ENCODE assay signal across 19 cellular contexts in the genomic region with DNA sequence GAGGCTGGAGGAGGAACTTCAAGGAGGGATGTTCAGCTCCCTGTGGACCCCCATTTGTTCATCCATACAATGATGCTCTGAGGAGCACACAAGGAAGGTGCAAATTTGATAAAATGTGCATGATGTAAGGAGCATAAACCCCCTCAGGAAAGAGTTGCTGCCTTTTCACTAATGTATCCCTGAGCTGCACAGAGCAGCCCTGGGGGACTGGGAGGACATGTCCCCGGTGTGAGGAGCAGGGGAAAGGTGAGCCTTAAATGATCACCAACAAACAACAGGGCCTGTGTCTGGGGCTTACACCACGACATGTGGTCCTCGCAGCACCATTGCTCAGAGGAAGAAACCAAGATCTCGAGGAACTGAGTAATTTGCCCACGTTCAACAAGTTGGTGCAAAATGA. TPM values are rescaled to one million over a fixed set of nuclear protein-coding genes. Genes with fewer than 3 reads are reported as not detected.
A peak's percentile ranks its signal among the peaks of the same experiment; 100 is the strongest.
DNase-seq lines count a peak whose midpoint lies in the region; ATAC-seq and TF ChIP-seq lines count a peak whose summit lies in the region.
"Had no signal": no experiment of that assay in that cellular context is flagged by ENCODE, and none has a peak within 500 bp of the region (broad histone marks: within the 10 kb centered on the region; RNA-seq: fewer than 3 reads in every experiment).

No MANE protein-coding gene starts in this region.

- H3K27ac Mint-ChIP-seq in glutamatergic neuron (ENCODE audit: unreplicated experiment) (no peak overlapping the region), neural progenitor cell (no peak overlapping the region)
- H3K27ac Mint-ChIP-seq: CD4-positive, CD25-positive, alpha-beta regulatory T cell; CD8-positive, alpha-beta T cell; H9; HFFc6 had no signal

- intact Hi-C loops in upper lobe of right lung (cut with DNase I): no loop called here

- peaks cover 12% of the 10 kb centered on the region for H3K9me3 Mint-ChIP-seq in glutamatergic neuron (ENCODE audit: unreplicated experiment)
- H3K9me3 Mint-ChIP-seq in neural progenitor cell: peaks cover 2% of the 10 kb centered on the region
- H3K9me3 Mint-ChIP-seq: CD8-positive, alpha-beta T cell; H9 had no signal

- H3K36me3 Mint-ChIP-seq in glutamatergic neuron (ENCODE audit: unreplicated experiment): peaks cover 20% of the 10 kb centered on the region
- peaks cover 18% of the 10 kb centered on the region for H3K36me3 Mint-ChIP-seq in neural progenitor cell

- H3K4me1 ChIP-seq in HEK293 (ENCODE audit: control insufficient read depth, insufficient read depth, low read length): 0 out of 2 replicates have a peak, but pooled peaks cover 3% of the 10 kb centered on the region
- peaks cover 4% of the 10 kb centered on the region for H3K4me1 ChIP-seq in neural progenitor cell
- no peaks in the 10 kb centered on the region for H3K4me1 ChIP-seq in upper lobe of right lung

- H3K27me3 Mint-ChIP-seq in glutamatergic neuron (ENCODE audit: unreplicated experiment) (peaks cover 11% of the 10 kb centered on the region), neural progenitor cell (ENCODE audit: insufficient read depth, low read depth) (peaks cover 16% of the 10 kb centered on the region)

- H3K4me2 ChIP-seq in neural progenitor cell: no peak overlapping the region

- H4K20me1 ChIP-seq in neural progenitor cell (ENCODE audit: low read depth): peaks cover 20% of the 10 kb centered on the region

- no peak for DNase-seq in glutamatergic neuron
- DNase-seq in neural progenitor cell (ENCODE audit: low spot score): no peak
- DNase-seq in upper lobe of right lung: peak; percentile 15
- DNase-seq in activated CD8-positive, alpha-beta memory T cell treated with anti-CD3 and anti-CD28 coated beads, Interleukin-2, amount 50 U/mL, for 4 hours: no peak
- DNase-seq in hepatic stellate cell (ENCODE audit: low spot score): no peak
- DNase-seq in CD1c-positive myeloid dendritic cell (ENCODE audit: extremely low spot score): no peak
- DNase-seq: C1 segment of cervical spinal cord; Caco-2; CD4-positive, CD25-positive, alpha-beta regulatory T cell; CD8-positive, alpha-beta T cell; DMS153; DND-41; GM23248; H9; HFFc6 had no signal

- no peaks in the 10 kb centered on the region for H3K79me2 ChIP-seq in neural progenitor cell (ENCODE audit: low read depth)

- CTCF ChIA-PET in HEK293 (lab: Yijun Ruan, JAX): no interaction called here

- H3K36me3 ChIP-seq in HEK293 (ENCODE audit: control insufficient read depth in 2 of 2, insufficient read depth in 1 of 2, low read length in 2 of 2) (peaks cover 0 to 10% of the 10 kb centered on the region in 2 experiments; a peak in 1 of 3 replicates), neural progenitor cell (no peaks in the 10 kb centered on the region), upper lobe of right lung (no peaks in the 10 kb centered on the region)

- H3K27me3 ChIP-seq in neural progenitor cell (peaks cover 43% of the 10 kb centered on the region), upper lobe of right lung (peaks cover 26% of the 10 kb centered on the region)

- POLR2A ChIA-PET in HEK293 (lab: Yijun Ruan, JAX): interaction anchor here (0.6 kb wide), 1 partner anchor 99 kb away, joined by 3 read pairs; no protein-coding TSS in a partner anchor

- H3K9me3 ChIP-seq in HEK293 (ENCODE audit: control insufficient read depth, insufficient read depth, low read depth, low read length): no peaks in the 10 kb centered on the region
- no peaks in the 10 kb centered on the region for H3K9me3 ChIP-seq in neural progenitor cell (ENCODE audit: low read depth)
- no peaks in the 10 kb centered on the region for H3K9me3 ChIP-seq in upper lobe of right lung
- H3K9me3 ChIP-seq: Caco-2 had no signal

- H3K4me3 Mint-ChIP-seq in glutamatergic neuron (ENCODE audit: unreplicated experiment) (peak overlapping the region; percentile 28), neural progenitor cell (peak overlapping the region; percentile 3)
- H3K4me3 Mint-ChIP-seq: CD8-positive, alpha-beta T cell; H9; HFFc6 had no signal

- H3K27ac ChIP-seq in HEK293 (ENCODE audit: extremely low read depth, low read depth, low read length): no peak overlapping the region
- no peak overlapping the region for H3K27ac ChIP-seq in neural progenitor cell
- no peak overlapping the region for H3K27ac ChIP-seq in upper lobe of right lung
- H3K27ac ChIP-seq: GM23248 had no signal

- ATAC-seq in upper lobe of right lung: no peak
- ATAC-seq: CD8-positive, alpha-beta T cell; HCT116 had no signal

- H3K9ac ChIP-seq in neural progenitor cell: no peak overlapping the region
- H3K9ac ChIP-seq: GM23248 had no signal

- peaks cover 9% of the 10 kb centered on the region for H3K4me1 Mint-ChIP-seq in glutamatergic neuron (ENCODE audit: low read depth, unreplicated experiment)
- H3K4me1 Mint-ChIP-seq in neural progenitor cell: peaks cover 11% of the 10 kb centered on the region

- no peak overlapping the region for H2AFZ ChIP-seq in neural progenitor cell (replicated peaks)
- H2AFZ ChIP-seq: GM23248 had no signal

- no peak for TF ChIP-seq CTCF in HEK293 (tag by site-specific recombination; IDR thresholded peaks at IDR 0.05)
- no peak for TF ChIP-seq CTCF in glutamatergic neuron (IDR thresholded peaks at IDR 0.05; ENCODE audit: partially characterized antibody, unreplicated experiment)
- TF ChIP-seq CTCF in neural progenitor cell (IDR thresholded peaks at IDR 0.05): no peak
- no peak for TF ChIP-seq CTCF in upper lobe of right lung (IDR thresholded peaks at IDR 0.05)

- H3F3A ChIP-seq in neural progenitor cell (ENCODE audit: low read depth): no peaks in the 10 kb centered on the region

- H3K4me3 ChIP-seq in HEK293 (ENCODE audit: low read depth, low read length): no peak overlapping the region
- no peak overlapping the region for H3K4me3 ChIP-seq in neural progenitor cell
- no peak overlapping the region for H3K4me3 ChIP-seq in upper lobe of right lung
- H3K4me3 ChIP-seq: GM23248 had no signal

TF ChIP-seq in HEK293, 187 proteins besides CTCF, POLR2A, EP300 and RAD21:
- TF ChIP-seq ZNF549 (tag by site-specific recombination; IDR thresholded peaks at IDR 0.05) (peak; percentile 92), ZNF621 (tag by site-specific recombination; IDR thresholded peaks at IDR 0.05) (no peak), SCRT2 (tag by site-specific recombination; IDR thresholded peaks at IDR 0.05) (peak; percentile 46; the same call in 1 of the 2 replicates)

RNA-seq across cellular contexts. Expression of gene MAPK8IP2, which starts 3.5 kb away (rescaled TPM):
- total RNA-seq in glutamatergic neuron (ENCODE audit: unreplicated experiment) (143 TPM), neural progenitor cell (ENCODE audit: low replicate concordance) (0.74 TPM in 1 of 2 replicates, not detected in the other), upper lobe of right lung (2.6 TPM)
- total RNA-seq: GM23248 had no signal

RNA-seq across cellular contexts. Expression of gene CHKB, which starts 14.4 kb away (rescaled TPM):
- 147 TPM for total RNA-seq in glutamatergic neuron (ENCODE audit: unreplicated experiment)
- 67.4 and 93.9 TPM in 2 replicates for total RNA-seq in neural progenitor cell (ENCODE audit: low replicate concordance)
- 66.7 TPM for total RNA-seq in upper lobe of right lung

RNA-seq across cellular contexts. Expression of gene CPT1B, which starts 18.9 kb away (rescaled TPM):
- total RNA-seq in glutamatergic neuron (ENCODE audit: unreplicated experiment) (118 TPM), neural progenitor cell (ENCODE audit: low replicate concordance) (33.9 and 49.6 TPM in 2 replicates), upper lobe of right lung (12.7 TPM)

RNA-seq across cellular contexts. Expression of gene ARSA, which starts 30.9 kb away (rescaled TPM):
- total RNA-seq in glutamatergic neuron (ENCODE audit: unreplicated experiment) (65.7 TPM), neural progenitor cell (ENCODE audit: low replicate concordance) (4.2 and 18.4 TPM in 2 replicates), upper lobe of right lung (46.4 TPM)

RNA-seq across cellular contexts. Expression of gene SYCE3, which starts 34.4 kb away (rescaled TPM):
- total RNA-seq in glutamatergic neuron (ENCODE audit: unreplicated experiment) (not detected), neural progenitor cell (ENCODE audit: low replicate concordance) (2.8 TPM in 1 of 2 replicates, not detected in the other), upper lobe of right lung (not detected)
- total RNA-seq: A673; Caco-2; CD4-positive, CD25-positive, alpha-beta regulatory T cell; CD8-positive, alpha-beta T cell; GM23248; H1; HFFc6 had no signal

Comparison
In these comparisons a context has a peak if more than half of its experiments do, and no peak if none do; other contexts are left out.
1. RNA of gene MAPK8IP2, which starts 3.5 kb away (total RNA-seq): 143 TPM in glutamatergic neuron (single experiment); 2.6 TPM in upper lobe of right lung (single experiment) and 0.74 TPM in neural progenitor cell; every median in the first group is over 10 times any median in the second.